16 cellular contexts compared by ENCODE assay signal in the genomic region with DNA sequence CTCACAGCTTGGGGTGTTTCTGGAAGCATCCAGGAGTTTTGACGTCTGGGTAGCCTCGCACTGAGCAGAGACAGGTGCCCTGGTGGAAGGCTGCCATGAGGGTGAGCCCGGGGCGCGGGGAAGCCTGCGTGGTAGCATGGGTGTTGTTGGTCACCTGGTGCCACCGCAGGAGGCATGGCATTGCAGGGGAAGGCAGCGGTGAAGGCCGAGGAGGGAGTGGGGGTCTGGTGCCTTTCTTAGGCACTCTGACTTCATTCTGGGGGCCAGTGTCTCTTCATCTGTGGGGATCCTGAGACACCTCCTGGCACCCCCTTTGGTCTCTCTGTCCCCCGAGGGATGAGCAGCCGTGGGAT.
"Had no signal": no experiment of that assay in that cellular context is flagged by ENCODE, and none has a peak within 500 bp of the region (broad histone marks: within the 10 kb centered on the region; RNA-seq: fewer than 3 reads in every experiment).

No MANE protein-coding gene starts in this region.

- H3K36me3 Mint-ChIP-seq: activated CD8-positive, alpha-beta memory T cell treated with anti-CD3 and anti-CD28 coated beads, Interleukin-2, amount 10 ng/mL, durations not matched to agents 7 days and 5 days; activated naive CD4-positive, alpha-beta T cell treated with anti-CD3 and anti-CD28 coated beads, Interleukin-2, amount 50 U/mL, for 72 hours; mesothelial cell of epicardium; neural progenitor cell had no signal

- H3K4me2 ChIP-seq: neural progenitor cell had no signal

- ATAC-seq: activated CD8-positive, alpha-beta memory T cell treated with anti-CD3 and anti-CD28 coated beads, Interleukin-2, amount 10 ng/mL, durations not matched to agents 7 days and 5 days; activated naive CD4-positive, alpha-beta T cell treated with anti-CD3 and anti-CD28 coated beads, Interleukin-2, amount 50 U/mL, for 72 hours had no signal

- H2AFZ ChIP-seq: neural progenitor cell, parathyroid adenoma had no signal

- H3K36me3 ChIP-seq: neural progenitor cell had no signal

- H3K27me3 ChIP-seq: foreskin keratinocyte, neural progenitor cell, tibial artery had no signal

- FAIRE-seq: bronchial epithelial cell had no signal

- H3K27me3 Mint-ChIP-seq: activated CD8-positive, alpha-beta memory T cell treated with anti-CD3 and anti-CD28 coated beads, Interleukin-2, amount 10 ng/mL, durations not matched to agents 7 days and 5 days; activated T-cell treated with anti-CD3 and anti-CD28 coated beads, Interleukin-2, amount 50 U/mL, for 24 hours had no signal

- H3K27ac Mint-ChIP-seq: activated CD8-positive, alpha-beta memory T cell treated with anti-CD3 and anti-CD28 coated beads, Interleukin-2, amount 10 ng/mL, durations not matched to agents 7 days and 5 days; activated T-cell treated with anti-CD3 and anti-CD28 coated beads, Interleukin-2, amount 50 U/mL, for 24 hours; mesothelial cell of epicardium; T-helper 1 cell treated with Interleukin-12 subunit alpha and Interleukin-12 subunit beta and Interleukin-4 antibody, amounts not matched to agents 30 μg/mL and 1 μg/mL, for 36 hours had no signal

- H3K4me3 Mint-ChIP-seq: activated CD8-positive, alpha-beta memory T cell treated with anti-CD3 and anti-CD28 coated beads, Interleukin-2, amount 10 ng/mL, durations not matched to agents 7 days and 5 days; activated T-cell treated with anti-CD3 and anti-CD28 coated beads, Interleukin-2, amount 50 U/mL, for 24 hours; mesothelial cell of epicardium; T-helper 1 cell treated with Interleukin-12 subunit alpha and Interleukin-12 subunit beta and Interleukin-4 antibody, amounts not matched to agents 30 μg/mL and 1 μg/mL, for 36 hours had no signal

- DNase-seq: activated CD4-positive, alpha-beta T cell treated with anti-CD3 and anti-CD28 coated beads, Interleukin-2, amount 50 U/mL, for 1 hour; activated CD4-positive, CD25-positive, alpha-beta regulatory T cell; activated CD8-positive, alpha-beta memory T cell treated with anti-CD3 and anti-CD28 coated beads, Interleukin-2, amount 10 ng/mL, durations not matched to agents 7 days and 5 days; activated T-cell treated with anti-CD3 and anti-CD28 coated beads, Interleukin-2, amount 50 U/mL, for 24 hours; amygdala; islet precursor cell; retina had no signal

- H3K4me1 Mint-ChIP-seq: activated CD8-positive, alpha-beta memory T cell treated with anti-CD3 and anti-CD28 coated beads, Interleukin-2, amount 10 ng/mL, durations not matched to agents 7 days and 5 days had no signal

- H3K4me1 ChIP-seq: parathyroid adenoma had no signal

- H3K79me2 ChIP-seq: parathyroid adenoma had no signal

- H3K4me3 ChIP-seq: neural progenitor cell, skin epidermis, tibial artery had no signal

- H3K9me3 Mint-ChIP-seq: activated naive CD4-positive, alpha-beta T cell treated with anti-CD3 and anti-CD28 coated beads, Interleukin-2, amount 50 U/mL, for 72 hours; activated T-cell treated with anti-CD3 and anti-CD28 coated beads, Interleukin-2, amount 50 U/mL, for 24 hours; mesothelial cell of epicardium; neural progenitor cell; T-helper 1 cell treated with Interleukin-12 subunit alpha and Interleukin-12 subunit beta and Interleukin-4 antibody, amounts not matched to agents 30 μg/mL and 1 μg/mL, for 36 hours had no signal

- H3K27ac ChIP-seq: foreskin keratinocyte, neural progenitor cell, parathyroid adenoma, tibial artery had no signal

- H3K9ac ChIP-seq: neural progenitor cell, parathyroid adenoma had no signal

- H3K9me3 ChIP-seq: tibial artery had no signal
